Comparison of ENCODE assay signal across 1 cellular context in genomic region chr3:132417695-132418520, GRCh38.
TF ChIP-seq lines count a peak whose summit lies in the region.

No MANE protein-coding gene starts in this region.

TF ChIP-seq in K562, 482 proteins besides CTCF, POLR2A, EP300 and RAD21 (continued from another document and continues in another):
- TF ChIP-seq, protein P1, sequence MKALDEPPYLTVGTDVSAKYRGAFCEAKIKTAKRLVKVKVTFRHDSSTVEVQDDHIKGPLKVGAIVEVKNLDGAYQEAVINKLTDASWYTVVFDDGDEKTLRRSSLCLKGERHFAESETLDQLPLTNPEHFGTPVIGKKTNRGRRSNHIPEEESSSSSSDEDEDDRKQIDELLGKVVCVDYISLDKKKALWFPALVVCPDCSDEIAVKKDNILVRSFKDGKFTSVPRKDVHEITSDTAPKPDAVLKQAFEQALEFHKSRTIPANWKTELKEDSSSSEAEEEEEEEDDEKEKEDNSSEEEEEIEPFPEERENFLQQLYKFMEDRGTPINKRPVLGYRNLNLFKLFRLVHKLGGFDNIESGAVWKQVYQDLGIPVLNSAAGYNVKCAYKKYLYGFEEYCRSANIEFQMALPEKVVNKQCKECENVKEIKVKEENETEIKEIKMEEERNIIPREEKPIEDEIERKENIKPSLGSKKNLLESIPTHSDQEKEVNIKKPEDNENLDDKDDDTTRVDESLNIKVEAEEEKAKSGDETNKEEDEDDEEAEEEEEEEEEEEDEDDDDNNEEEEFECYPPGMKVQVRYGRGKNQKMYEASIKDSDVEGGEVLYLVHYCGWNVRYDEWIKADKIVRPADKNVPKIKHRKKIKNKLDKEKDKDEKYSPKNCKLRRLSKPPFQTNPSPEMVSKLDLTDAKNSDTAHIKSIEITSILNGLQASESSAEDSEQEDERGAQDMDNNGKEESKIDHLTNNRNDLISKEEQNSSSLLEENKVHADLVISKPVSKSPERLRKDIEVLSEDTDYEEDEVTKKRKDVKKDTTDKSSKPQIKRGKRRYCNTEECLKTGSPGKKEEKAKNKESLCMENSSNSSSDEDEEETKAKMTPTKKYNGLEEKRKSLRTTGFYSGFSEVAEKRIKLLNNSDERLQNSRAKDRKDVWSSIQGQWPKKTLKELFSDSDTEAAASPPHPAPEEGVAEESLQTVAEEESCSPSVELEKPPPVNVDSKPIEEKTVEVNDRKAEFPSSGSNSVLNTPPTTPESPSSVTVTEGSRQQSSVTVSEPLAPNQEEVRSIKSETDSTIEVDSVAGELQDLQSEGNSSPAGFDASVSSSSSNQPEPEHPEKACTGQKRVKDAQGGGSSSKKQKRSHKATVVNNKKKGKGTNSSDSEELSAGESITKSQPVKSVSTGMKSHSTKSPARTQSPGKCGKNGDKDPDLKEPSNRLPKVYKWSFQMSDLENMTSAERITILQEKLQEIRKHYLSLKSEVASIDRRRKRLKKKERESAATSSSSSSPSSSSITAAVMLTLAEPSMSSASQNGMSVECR (CRISPR knock-in tag; IDR thresholded peaks at IDR 0.05) = no peak
- TF ChIP-seq, protein P2, sequence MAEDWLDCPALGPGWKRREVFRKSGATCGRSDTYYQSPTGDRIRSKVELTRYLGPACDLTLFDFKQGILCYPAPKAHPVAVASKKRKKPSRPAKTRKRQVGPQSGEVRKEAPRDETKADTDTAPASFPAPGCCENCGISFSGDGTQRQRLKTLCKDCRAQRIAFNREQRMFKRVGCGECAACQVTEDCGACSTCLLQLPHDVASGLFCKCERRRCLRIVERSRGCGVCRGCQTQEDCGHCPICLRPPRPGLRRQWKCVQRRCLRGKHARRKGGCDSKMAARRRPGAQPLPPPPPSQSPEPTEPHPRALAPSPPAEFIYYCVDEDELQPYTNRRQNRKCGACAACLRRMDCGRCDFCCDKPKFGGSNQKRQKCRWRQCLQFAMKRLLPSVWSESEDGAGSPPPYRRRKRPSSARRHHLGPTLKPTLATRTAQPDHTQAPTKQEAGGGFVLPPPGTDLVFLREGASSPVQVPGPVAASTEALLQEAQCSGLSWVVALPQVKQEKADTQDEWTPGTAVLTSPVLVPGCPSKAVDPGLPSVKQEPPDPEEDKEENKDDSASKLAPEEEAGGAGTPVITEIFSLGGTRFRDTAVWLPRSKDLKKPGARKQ (CRISPR knock-in tag; IDR thresholded peaks at IDR 0.05) = no peak
- TF ChIP-seq ZFX (CRISPR knock-in tag; IDR thresholded peaks at IDR 0.05) = peak; percentile 26; the same call in 1 of the 2 replicates
- TF ChIP-seq, protein P3, sequence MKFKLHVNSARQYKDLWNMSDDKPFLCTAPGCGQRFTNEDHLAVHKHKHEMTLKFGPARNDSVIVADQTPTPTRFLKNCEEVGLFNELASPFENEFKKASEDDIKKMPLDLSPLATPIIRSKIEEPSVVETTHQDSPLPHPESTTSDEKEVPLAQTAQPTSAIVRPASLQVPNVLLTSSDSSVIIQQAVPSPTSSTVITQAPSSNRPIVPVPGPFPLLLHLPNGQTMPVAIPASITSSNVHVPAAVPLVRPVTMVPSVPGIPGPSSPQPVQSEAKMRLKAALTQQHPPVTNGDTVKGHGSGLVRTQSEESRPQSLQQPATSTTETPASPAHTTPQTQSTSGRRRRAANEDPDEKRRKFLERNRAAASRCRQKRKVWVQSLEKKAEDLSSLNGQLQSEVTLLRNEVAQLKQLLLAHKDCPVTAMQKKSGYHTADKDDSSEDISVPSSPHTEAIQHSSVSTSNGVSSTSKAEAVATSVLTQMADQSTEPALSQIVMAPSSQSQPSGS (CRISPR knock-in tag; IDR thresholded peaks at IDR 0.05) = no peak
- no peak for TF ChIP-seq MCM2 (IDR thresholded peaks at IDR 0.05; ENCODE audit: low read depth)
- TF ChIP-seq ZNF311 (CRISPR knock-in tag; IDR thresholded peaks at IDR 0.05) = no peak
- TF ChIP-seq, protein P4, sequence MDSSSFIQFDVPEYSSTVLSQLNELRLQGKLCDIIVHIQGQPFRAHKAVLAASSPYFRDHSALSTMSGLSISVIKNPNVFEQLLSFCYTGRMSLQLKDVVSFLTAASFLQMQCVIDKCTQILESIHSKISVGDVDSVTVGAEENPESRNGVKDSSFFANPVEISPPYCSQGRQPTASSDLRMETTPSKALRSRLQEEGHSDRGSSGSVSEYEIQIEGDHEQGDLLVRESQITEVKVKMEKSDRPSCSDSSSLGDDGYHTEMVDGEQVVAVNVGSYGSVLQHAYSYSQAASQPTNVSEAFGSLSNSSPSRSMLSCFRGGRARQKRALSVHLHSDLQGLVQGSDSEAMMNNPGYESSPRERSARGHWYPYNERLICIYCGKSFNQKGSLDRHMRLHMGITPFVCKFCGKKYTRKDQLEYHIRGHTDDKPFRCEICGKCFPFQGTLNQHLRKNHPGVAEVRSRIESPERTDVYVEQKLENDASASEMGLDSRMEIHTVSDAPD (CRISPR knock-in tag; IDR thresholded peaks at IDR 0.05) = no peak
- TF ChIP-seq ZNF41 (CRISPR knock-in tag; conservative IDR thresholded peaks at IDR 0.05) = no peak
- no peak for TF ChIP-seq SRSF9 (IDR thresholded peaks at IDR 0.05; ENCODE audit: borderline replicate concordance, low read depth, low read length)
- TF ChIP-seq ZNF253 (CRISPR knock-in tag; conservative IDR thresholded peaks at IDR 0.05) = no peak
- no peak for TF ChIP-seq TCF15 (CRISPR knock-in tag; IDR thresholded peaks at IDR 0.05)
- no peak for TF ChIP-seq SRF (CRISPR knock-in tag; IDR thresholded peaks at IDR 0.05)
- TF ChIP-seq, protein P5, sequence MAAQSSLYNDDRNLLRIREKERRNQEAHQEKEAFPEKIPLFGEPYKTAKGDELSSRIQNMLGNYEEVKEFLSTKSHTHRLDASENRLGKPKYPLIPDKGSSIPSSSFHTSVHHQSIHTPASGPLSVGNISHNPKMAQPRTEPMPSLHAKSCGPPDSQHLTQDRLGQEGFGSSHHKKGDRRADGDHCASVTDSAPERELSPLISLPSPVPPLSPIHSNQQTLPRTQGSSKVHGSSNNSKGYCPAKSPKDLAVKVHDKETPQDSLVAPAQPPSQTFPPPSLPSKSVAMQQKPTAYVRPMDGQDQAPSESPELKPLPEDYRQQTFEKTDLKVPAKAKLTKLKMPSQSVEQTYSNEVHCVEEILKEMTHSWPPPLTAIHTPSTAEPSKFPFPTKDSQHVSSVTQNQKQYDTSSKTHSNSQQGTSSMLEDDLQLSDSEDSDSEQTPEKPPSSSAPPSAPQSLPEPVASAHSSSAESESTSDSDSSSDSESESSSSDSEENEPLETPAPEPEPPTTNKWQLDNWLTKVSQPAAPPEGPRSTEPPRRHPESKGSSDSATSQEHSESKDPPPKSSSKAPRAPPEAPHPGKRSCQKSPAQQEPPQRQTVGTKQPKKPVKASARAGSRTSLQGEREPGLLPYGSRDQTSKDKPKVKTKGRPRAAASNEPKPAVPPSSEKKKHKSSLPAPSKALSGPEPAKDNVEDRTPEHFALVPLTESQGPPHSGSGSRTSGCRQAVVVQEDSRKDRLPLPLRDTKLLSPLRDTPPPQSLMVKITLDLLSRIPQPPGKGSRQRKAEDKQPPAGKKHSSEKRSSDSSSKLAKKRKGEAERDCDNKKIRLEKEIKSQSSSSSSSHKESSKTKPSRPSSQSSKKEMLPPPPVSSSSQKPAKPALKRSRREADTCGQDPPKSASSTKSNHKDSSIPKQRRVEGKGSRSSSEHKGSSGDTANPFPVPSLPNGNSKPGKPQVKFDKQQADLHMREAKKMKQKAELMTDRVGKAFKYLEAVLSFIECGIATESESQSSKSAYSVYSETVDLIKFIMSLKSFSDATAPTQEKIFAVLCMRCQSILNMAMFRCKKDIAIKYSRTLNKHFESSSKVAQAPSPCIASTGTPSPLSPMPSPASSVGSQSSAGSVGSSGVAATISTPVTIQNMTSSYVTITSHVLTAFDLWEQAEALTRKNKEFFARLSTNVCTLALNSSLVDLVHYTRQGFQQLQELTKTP (IDR thresholded peaks at IDR 0.05; ENCODE audit: low read depth in 1 of 2, partially characterized antibody in 2 of 2) = no peak
- TF ChIP-seq SNRNP70 (optimal IDR thresholded peaks at IDR 0.05; ENCODE audit: low read depth, low read length) = no peak
- no peak for TF ChIP-seq MAFF (IDR thresholded peaks at IDR 0.05; ENCODE audit: low read length)
- TF ChIP-seq ELF2 (CRISPR knock-in tag; IDR thresholded peaks at IDR 0.05) = no peak
- TF ChIP-seq, protein P6, sequence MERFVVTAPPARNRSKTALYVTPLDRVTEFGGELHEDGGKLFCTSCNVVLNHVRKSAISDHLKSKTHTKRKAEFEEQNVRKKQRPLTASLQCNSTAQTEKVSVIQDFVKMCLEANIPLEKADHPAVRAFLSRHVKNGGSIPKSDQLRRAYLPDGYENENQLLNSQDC (CRISPR knock-in tag; IDR thresholded peaks at IDR 0.05) = no peak
- TF ChIP-seq ZNF239 (CRISPR knock-in tag; IDR thresholded peaks at IDR 0.05) = no peak
- TF ChIP-seq ZNF445 (CRISPR knock-in tag; IDR thresholded peaks at IDR 0.05; ENCODE audit: low read depth) = no peak
- no peak for TF ChIP-seq PURB (CRISPR knock-in tag; IDR thresholded peaks at IDR 0.05; ENCODE audit: low read depth)
- TF ChIP-seq RFX5 (IDR thresholded peaks at IDR 0.05; ENCODE audit: low read depth, low read length) = no peak
- TF ChIP-seq ZNF175 (CRISPR knock-in tag; IDR thresholded peaks at IDR 0.05; ENCODE audit: low read depth) = no peak
- TF ChIP-seq ZNF695 (CRISPR knock-in tag; IDR thresholded peaks at IDR 0.05) = no peak
- no peak for TF ChIP-seq ZNF165 (CRISPR knock-in tag; IDR thresholded peaks at IDR 0.05; ENCODE audit: borderline replicate concordance)
- TF ChIP-seq, protein P7, sequence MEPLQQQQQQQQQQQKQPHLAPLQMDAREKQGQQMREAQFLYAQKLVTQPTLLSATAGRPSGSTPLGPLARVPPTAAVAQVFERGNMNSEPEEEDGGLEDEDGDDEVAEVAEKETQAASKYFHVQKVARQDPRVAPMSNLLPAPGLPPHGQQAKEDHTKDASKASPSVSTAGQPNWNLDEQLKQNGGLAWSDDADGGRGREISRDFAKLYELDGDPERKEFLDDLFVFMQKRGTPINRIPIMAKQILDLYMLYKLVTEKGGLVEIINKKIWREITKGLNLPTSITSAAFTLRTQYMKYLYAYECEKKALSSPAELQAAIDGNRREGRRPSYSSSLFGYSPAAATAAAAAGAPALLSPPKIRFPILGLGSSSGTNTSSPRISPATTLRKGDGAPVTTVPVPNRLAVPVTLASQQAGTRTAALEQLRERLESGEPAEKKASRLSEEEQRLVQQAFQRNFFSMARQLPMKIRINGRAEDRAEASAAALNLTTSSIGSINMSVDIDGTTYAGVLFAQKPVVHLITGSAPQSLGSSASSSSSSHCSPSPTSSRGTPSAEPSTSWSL (CRISPR knock-in tag; IDR thresholded peaks at IDR 0.05; ENCODE audit: borderline replicate concordance) = no peak
- TF ChIP-seq, protein P8, sequence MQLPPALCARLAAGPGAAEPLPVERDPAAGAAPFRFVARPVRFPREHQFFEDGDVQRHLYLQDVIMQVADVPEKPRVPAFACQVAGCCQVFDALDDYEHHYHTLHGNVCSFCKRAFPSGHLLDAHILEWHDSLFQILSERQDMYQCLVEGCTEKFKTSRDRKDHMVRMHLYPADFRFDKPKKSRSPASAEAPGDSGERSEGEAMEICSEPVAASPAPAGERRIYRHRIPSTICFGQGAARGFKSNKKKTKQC (CRISPR knock-in tag; IDR thresholded peaks at IDR 0.05) = no peak
- TF ChIP-seq POLR2B (IDR thresholded peaks at IDR 0.05; ENCODE audit: low read depth, partially characterized antibody) = no peak
- TF ChIP-seq ZC3H11A (IDR thresholded peaks at IDR 0.05; ENCODE audit: low read depth, low read length) = no peak
- no peak for TF ChIP-seq HOXB6 (CRISPR knock-in tag; IDR thresholded peaks at IDR 0.05; ENCODE audit: borderline replicate concordance)
- TF ChIP-seq CUX1 (CRISPR knock-in tag; IDR thresholded peaks at IDR 0.05) = no peak
- TF ChIP-seq, protein P9, sequence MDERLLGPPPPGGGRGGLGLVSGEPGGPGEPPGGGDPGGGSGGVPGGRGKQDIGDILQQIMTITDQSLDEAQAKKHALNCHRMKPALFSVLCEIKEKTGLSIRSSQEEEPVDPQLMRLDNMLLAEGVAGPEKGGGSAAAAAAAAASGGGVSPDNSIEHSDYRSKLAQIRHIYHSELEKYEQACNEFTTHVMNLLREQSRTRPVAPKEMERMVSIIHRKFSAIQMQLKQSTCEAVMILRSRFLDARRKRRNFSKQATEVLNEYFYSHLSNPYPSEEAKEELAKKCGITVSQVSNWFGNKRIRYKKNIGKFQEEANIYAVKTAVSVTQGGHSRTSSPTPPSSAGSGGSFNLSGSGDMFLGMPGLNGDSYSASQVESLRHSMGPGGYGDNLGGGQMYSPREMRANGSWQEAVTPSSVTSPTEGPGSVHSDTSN (CRISPR knock-in tag; IDR thresholded peaks at IDR 0.05; ENCODE audit: low read depth) = peak; percentile 7; the same call in 1 of the 2 replicates
- TF ChIP-seq, protein P9 (tag; conservative IDR thresholded peaks at IDR 0.05; ENCODE audit: low read depth) = peak; percentile 61
